In the genomic region with DNA sequence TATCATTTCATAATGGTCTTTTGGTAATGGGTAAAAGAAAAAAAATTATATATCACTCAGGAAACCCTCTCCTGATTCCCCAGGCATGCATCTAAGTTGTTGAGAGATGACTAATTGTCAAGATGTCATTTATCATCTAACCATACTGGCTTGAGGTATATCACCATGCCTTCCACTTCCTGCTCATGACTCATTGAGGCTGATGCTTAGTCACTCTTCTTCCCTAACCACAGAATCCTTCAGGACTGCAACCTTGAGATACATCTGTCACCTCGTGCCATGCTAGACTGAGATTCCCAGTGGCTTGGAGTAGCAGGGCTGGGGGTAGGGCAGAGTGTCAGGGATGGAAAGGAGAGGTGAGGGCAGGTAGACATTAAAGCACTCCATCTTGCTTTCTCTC, we compare ENCODE assay signal across 11 cellular contexts.
DNase-seq lines count a peak whose midpoint lies in the region; ATAC-seq and TF ChIP-seq lines count a peak whose summit lies in the region.
"Had no signal": no experiment of that assay in that cellular context is flagged by ENCODE, and none has a peak within 500 bp of the region (broad histone marks: within the 10 kb centered on the region; RNA-seq: fewer than 3 reads in every experiment).

No MANE protein-coding gene starts in this region.

- H3K27ac Mint-ChIP-seq in type B pancreatic cell, result no peak overlapping the region
- H3K27ac Mint-ChIP-seq: activated CD4-positive, alpha-beta T cell treated with anti-CD3 and anti-CD28 coated beads, Interleukin-2, amount 10 ng/mL, durations not matched to agents 24 days and 14 days had no signal

- no peaks in the 10 kb centered on the region for H3K27me3 ChIP-seq in mesenchymal stem cell (ENCODE audit: control insufficient read depth in 1 of 2, insufficient read depth in 1 of 2, low read length in 2 of 2)
- H3K27me3 ChIP-seq in adrenal gland, result no peaks in the 10 kb centered on the region

- no CpG with 5 or more reads among the region's 1 CpG for WGBS in mesenchymal stem cell
- 27 to 40% (median 34%) methylated on average over 1 of the region's 1 CpG for WGBS in adrenal gland, 4 donors

- no peak overlapping the region for H2AFZ ChIP-seq in mesenchymal stem cell (ENCODE audit: low read depth, low read length)

- H3K14ac ChIP-seq in mesenchymal stem cell (ENCODE audit: low read length in 2 of 2), result no peak overlapping the region

- intact Hi-C loops in adrenal gland (cut with DNase I), result no loop called here

- H2AK5ac ChIP-seq in mesenchymal stem cell (ENCODE audit: low read length, severe bottlenecking), result no peak overlapping the region

- H3K4me1 Mint-ChIP-seq in type B pancreatic cell (ENCODE audit: unreplicated experiment), result no peaks in the 10 kb centered on the region
- H3K4me1 Mint-ChIP-seq: activated CD4-positive, alpha-beta T cell treated with anti-CD3 and anti-CD28 coated beads, Interleukin-2, amount 10 ng/mL, durations not matched to agents 24 days and 14 days had no signal

- H3K27ac ChIP-seq in mesenchymal stem cell (ENCODE audit: low read length, poor library complexity, severe bottlenecking), result peak overlapping the region; percentile 22
- no peak overlapping the region for H3K27ac ChIP-seq in adrenal gland
- H3K27ac ChIP-seq: psoas muscle, thoracic aorta had no signal

- no peak overlapping the region for H3K9ac ChIP-seq in mesenchymal stem cell (ENCODE audit: low read length)

- no peaks in the 10 kb centered on the region for H3K4me1 ChIP-seq in mesenchymal stem cell (ENCODE audit: control insufficient read depth, insufficient read depth, low read depth, low read length)
- no peaks in the 10 kb centered on the region for H3K4me1 ChIP-seq in adrenal gland (replicated peaks in 1 of 2)
- H3K4me1 ChIP-seq: psoas muscle had no signal

- H2BK120ac ChIP-seq in mesenchymal stem cell (ENCODE audit: low read depth, low read length), result no peak overlapping the region

- H3K9me3 Mint-ChIP-seq in type B pancreatic cell, result no peaks in the 10 kb centered on the region

- no peak overlapping the region for H3K4me2 ChIP-seq in mesenchymal stem cell (ENCODE audit: low read length, poor library complexity, severe bottlenecking)

- H3K4me3 ChIP-seq in mesenchymal stem cell (ENCODE audit: insufficient read depth in 1 of 2, low read depth in 1 of 2, low read length in 2 of 2) (no peak overlapping the region), adrenal gland (no peak overlapping the region)
- H3K4me3 ChIP-seq: psoas muscle, thoracic aorta had no signal

- no peak for TF ChIP-seq CTCF in type B pancreatic cell (conservative IDR thresholded peaks at IDR 0.05)
- no peak for TF ChIP-seq CTCF in adrenal gland (IDR thresholded peaks at IDR 0.05)

- H3K18ac ChIP-seq in mesenchymal stem cell (ENCODE audit: low read depth in 1 of 2, low read length in 2 of 2), result no peak overlapping the region

- H3K36me3 ChIP-seq in mesenchymal stem cell (ENCODE audit: control insufficient read depth in 1 of 2, insufficient read depth in 2 of 2, low read depth in 1 of 2, low read length in 2 of 2) (no peaks in the 10 kb centered on the region), adrenal gland (replicated peaks in 1 of 2) (no peaks in the 10 kb centered on the region)
- H3K36me3 ChIP-seq: thoracic aorta had no signal

- H2BK5ac ChIP-seq in mesenchymal stem cell (ENCODE audit: low read depth, low read length, poor library complexity, severe bottlenecking), result no peak overlapping the region

- H3K9me3 ChIP-seq in mesenchymal stem cell (ENCODE audit: control insufficient read depth, low read length) (no peaks in the 10 kb centered on the region), adrenal gland (replicated peaks in 1 of 3) (peaks cover 0 to 4% (median 0%) of the 10 kb centered on the region in 3 donors)
- H3K9me3 ChIP-seq: psoas muscle, thoracic aorta had no signal

- no peak overlapping the region for H3K23ac ChIP-seq in mesenchymal stem cell (ENCODE audit: low read length in 2 of 2)

- H3K79me1 ChIP-seq in mesenchymal stem cell (replicated peaks; ENCODE audit: low read length, poor library complexity, severe bottlenecking), result no peaks in the 10 kb centered on the region

- no peak overlapping the region for H2BK15ac ChIP-seq in mesenchymal stem cell (ENCODE audit: low read depth, poor library complexity, severe bottlenecking)

- TF ChIP-seq POLR2A in adrenal gland (IDR thresholded peaks at IDR 0.05), result no peak

- ATAC-seq in GM18861 (IDR thresholded peaks at IDR 0.05; ENCODE audit: unreplicated experiment) (peak; percentile 63), GM21447 (IDR thresholded peaks at IDR 0.05; ENCODE audit: unreplicated experiment) (no peak)

- no peak overlapping the region for H3K4me3 Mint-ChIP-seq in type B pancreatic cell
- H3K4me3 Mint-ChIP-seq: activated CD4-positive, alpha-beta T cell treated with anti-CD3 and anti-CD28 coated beads, Interleukin-2, amount 10 ng/mL, durations not matched to agents 24 days and 14 days had no signal

- H3K4ac ChIP-seq in mesenchymal stem cell (ENCODE audit: low read depth in 1 of 2, low read length in 2 of 2), result no peak overlapping the region

- no peaks in the 10 kb centered on the region for H3K36me3 Mint-ChIP-seq in type B pancreatic cell

- H4K91ac ChIP-seq in mesenchymal stem cell (ENCODE audit: low read length), result no peak overlapping the region

- no peak overlapping the region for H4K8ac ChIP-seq in mesenchymal stem cell (ENCODE audit: low read length)

- DNase-seq in HT1080 (ENCODE audit: low read depth) (peak; percentile 99), amniotic epithelial cell (ENCODE audit: low read depth) (peak; percentile 99), mesenchymal stem cell (peak; percentile 97), NCI-H1694 (lab: John Stamatoyannopoulos, UW) (no peak), type B pancreatic cell (ENCODE audit: extremely low spot score, unreplicated experiment) (no peak), adrenal gland (no peak)
- DNase-seq: activated CD4-positive, alpha-beta T cell treated with anti-CD3 and anti-CD28 coated beads, Interleukin-2, amount 10 ng/mL, durations not matched to agents 24 days and 14 days; psoas muscle had no signal

- H2BK12ac ChIP-seq in mesenchymal stem cell (ENCODE audit: low read length in 2 of 2), result no peak overlapping the region

- no peaks in the 10 kb centered on the region for H3K27me3 Mint-ChIP-seq in type B pancreatic cell
- H3K27me3 Mint-ChIP-seq: activated CD4-positive, alpha-beta T cell treated with anti-CD3 and anti-CD28 coated beads, Interleukin-2, amount 10 ng/mL, durations not matched to agents 24 days and 14 days had no signal

Comparison
In these comparisons a context has a peak if more than half of its experiments do, and no peak if none do; other contexts are left out.
1. DNase-seq: peak in HT1080 (single experiment), amniotic epithelial cell (single experiment) and mesenchymal stem cell (single experiment); none in NCI-H1694 (single experiment), type B pancreatic cell (single experiment) and adrenal gland (0 of 7).